ENCODE assay signal across 1 cellular context in genomic region chr17:73480740-73481139, GRCh38.
TF ChIP-seq lines count a peak whose summit lies in the region.

No MANE protein-coding gene starts in this region.

TF ChIP-seq in HEK293, 187 proteins besides CTCF, POLR2A, EP300 and RAD21 (continued from another document):
- TF ChIP-seq PATZ1 (tag by site-specific recombination; IDR thresholded peaks at IDR 0.05) (0 out of 2 replicates have a peak, but pooled peaks have one; percentile 4), ZNF157 (tag by site-specific recombination; IDR thresholded peaks at IDR 0.05) (no peak), ZNF302 (tag by site-specific recombination; IDR thresholded peaks at IDR 0.05; ENCODE audit: low read depth) (no peak), FEZF1 (tag by site-specific recombination; IDR thresholded peaks at IDR 0.05) (no peak), ZBTB11 (tag by site-specific recombination; conservative IDR thresholded peaks at IDR 0.05; ENCODE audit: low read depth) (no peak), ZNF274 (IDR thresholded peaks at IDR 0.05; ENCODE audit: low read length) (no peak), ZNF274 (tag by site-specific recombination; IDR thresholded peaks at IDR 0.05; ENCODE audit: borderline replicate concordance) (no peak), GLIS1 (tag by site-specific recombination; IDR thresholded peaks at IDR 0.05) (peak; percentile 21; the same call in 1 of the 2 replicates), ZNF423 (tag by site-specific recombination; IDR thresholded peaks at IDR 0.05) (no peak), ZNF426 (tag by site-specific recombination; IDR thresholded peaks at IDR 0.05) (no peak), ZNF76 (tag by site-specific recombination; IDR thresholded peaks at IDR 0.05; ENCODE audit: borderline replicate concordance, low read depth) (0 out of 2 replicates have a peak, but pooled peaks have one; percentile 17), PRDM10 (tag by site-specific recombination; IDR thresholded peaks at IDR 0.05) (no peak), ZSCAN18 (tag by site-specific recombination; IDR thresholded peaks at IDR 0.05) (no peak), ZNF621 (tag by site-specific recombination; IDR thresholded peaks at IDR 0.05) (no peak), ZNF223 (tag by site-specific recombination; IDR thresholded peaks at IDR 0.05) (no peak), ZNF704 (tag by site-specific recombination; IDR thresholded peaks at IDR 0.05) (no peak), ZNF701 (tag by site-specific recombination; IDR thresholded peaks at IDR 0.05) (no peak), GLI4 (tag by site-specific recombination; IDR thresholded peaks at IDR 0.05) (no peak), SCRT1 (tag by site-specific recombination; IDR thresholded peaks at IDR 0.05; ENCODE audit: borderline replicate concordance) (no peak), ZNF623 (tag by site-specific recombination; IDR thresholded peaks at IDR 0.05) (no peak), ZNF24 (tag by site-specific recombination; IDR thresholded peaks at IDR 0.05) (no peak), ZFHX2 (tag by site-specific recombination; conservative IDR thresholded peaks at IDR 0.05) (0 out of 2 replicates have a peak, but pooled peaks have one; percentile 16), ZIC2 (tag by site-specific recombination; IDR thresholded peaks at IDR 0.05) (peak; percentile 82), ZNF341 (tag by site-specific recombination; IDR thresholded peaks at IDR 0.05; ENCODE audit: low read depth) (peak; percentile 65), PRDM6 (tag by site-specific recombination; IDR thresholded peaks at IDR 0.05) (peak; percentile 50; the same call in 1 of the 2 replicates), ZNF391 (tag by site-specific recombination; IDR thresholded peaks at IDR 0.05; ENCODE audit: borderline replicate concordance, low read depth) (no peak), SETDB1 (IDR thresholded peaks at IDR 0.05; ENCODE audit: insufficient read length, low read length) (no peak), ZNF544 (tag by site-specific recombination; IDR thresholded peaks at IDR 0.05) (no peak), ZNF366 (tag by site-specific recombination; conservative IDR thresholded peaks at IDR 0.05) (0 out of 2 replicates have a peak, but pooled peaks have one; percentile 20), YY2 (tag by site-specific recombination; IDR thresholded peaks at IDR 0.05) (no peak), ZNF585B (tag by site-specific recombination; IDR thresholded peaks at IDR 0.05) (no peak), KLF10 (tag by site-specific recombination; IDR thresholded peaks at IDR 0.05) (no peak), ZNF292 (tag by site-specific recombination; IDR thresholded peaks at IDR 0.05; ENCODE audit: borderline replicate concordance, low read depth) (no peak), ZNF221 (tag by site-specific recombination; IDR thresholded peaks at IDR 0.05; ENCODE audit: borderline replicate concordance) (no peak), ZNF324 (tag by site-specific recombination; IDR thresholded peaks at IDR 0.05) (no peak), ZNF518A (tag by site-specific recombination; conservative IDR thresholded peaks at IDR 0.05; ENCODE audit: low read depth) (no peak), ZNF692 (tag by site-specific recombination; IDR thresholded peaks at IDR 0.05) (no peak), ZNF19 (tag by site-specific recombination; IDR thresholded peaks at IDR 0.05; ENCODE audit: low read depth) (no peak), KLF9 (tag by site-specific recombination; IDR thresholded peaks at IDR 0.05; ENCODE audit: low read depth) (no peak), ZNF140 (tag by site-specific recombination; IDR thresholded peaks at IDR 0.05) (peak; percentile 21; the same call in 1 of the 2 replicates)
